Comparison of ENCODE assay signal across 1 cellular context in genomic region chr14:33962016-33962415, GRCh38.
TF ChIP-seq lines count a peak whose summit lies in the region.

No MANE protein-coding gene starts in this region.

TF ChIP-seq in H1, 55 proteins besides CTCF, POLR2A, EP300 and RAD21:
- no peak for TF ChIP-seq SAP30 (IDR thresholded peaks at IDR 0.05; ENCODE audit: insufficient read depth, insufficient replicate concordance, low read length)
